10 cellular contexts compared by ENCODE assay signal in genomic region chr16:5633845-5634440, GRCh38.
DNase-seq lines count a peak whose midpoint lies in the region; ATAC-seq, FAIRE-seq and TF ChIP-seq lines count a peak whose summit lies in the region.
"Had no signal": no experiment of that assay in that cellular context is flagged by ENCODE, and none has a peak within 500 bp of the region (broad histone marks: within the 10 kb centered on the region; RNA-seq: fewer than 3 reads in every experiment).

No MANE protein-coding gene starts in this region.

- H3K4me3 ChIP-seq in GM12864 (ENCODE audit: low read depth, low read length) (no peak overlapping the region), astrocyte (ENCODE audit: insufficient read depth, low read depth, low read length) (no peak overlapping the region)
- H3K4me3 ChIP-seq: upper lobe of left lung had no signal

- no peaks in the 10 kb centered on the region for H3K36me3 ChIP-seq in astrocyte (ENCODE audit: insufficient read depth, low read length)
- H3K36me3 ChIP-seq: upper lobe of left lung had no signal

- H3K9me3 Mint-ChIP-seq in astrocyte (ENCODE audit: unreplicated experiment): no peaks in the 10 kb centered on the region

- TF ChIP-seq CTCF in GM12864 (IDR thresholded peaks at IDR 0.05; ENCODE audit: low read depth, low read length, missing control alignments): peak; percentile 59
- peak; percentile 71 for TF ChIP-seq CTCF in LNCAP (IDR thresholded peaks at IDR 0.05)
- TF ChIP-seq CTCF in astrocyte (IDR thresholded peaks at IDR 0.05; ENCODE audit: insufficient read depth, low read depth, low read length): peak; percentile 39

- no peak for FAIRE-seq in astrocyte (lab: Jason Lieb, UNC)

- H2AFZ ChIP-seq in astrocyte (ENCODE audit: low read depth, low read length): no peak overlapping the region

- no peaks in the 10 kb centered on the region for H3K79me2 ChIP-seq in astrocyte (ENCODE audit: insufficient read depth, low read length)

- no peak overlapping the region for H3K9ac ChIP-seq in astrocyte (ENCODE audit: low read length)

- no peaks in the 10 kb centered on the region for H3K4me1 ChIP-seq in astrocyte (ENCODE audit: insufficient read depth, low read length)
- H3K4me1 ChIP-seq: upper lobe of left lung had no signal

- no peak for ATAC-seq in GM18498 (IDR thresholded peaks at IDR 0.05; ENCODE audit: unreplicated experiment)

- no peak overlapping the region for H3K27ac ChIP-seq in astrocyte (ENCODE audit: low read depth, low read length)
- H3K27ac ChIP-seq: upper lobe of left lung had no signal

- no peaks in the 10 kb centered on the region for H3K9me3 ChIP-seq in astrocyte (ENCODE audit: insufficient read depth, low read depth, low read length)

- DNase-seq in GM12864 (ENCODE audit: low read depth) (no peak), astrocyte (ENCODE audit: low read depth) (no peak), midbrain (lab: John Stamatoyannopoulos, UW) (peak; percentile 17), activated T-cell treated with anti-CD3 and anti-CD28 coated beads for 4 hours (no peak), mucosa of gallbladder (ENCODE audit: low spot score) (no peak)
- no peak for DNase-seq in stimulated activated CD4-positive, alpha-beta T cell treated with anti-CD3 and anti-CD28 coated beads, Interleukin-2, amount 100 ng/mL, for 48 hours
- DNase-seq: activated CD8-positive, alpha-beta memory T cell treated with anti-CD3 and anti-CD28 coated beads, Interleukin-2, amount 50 U/mL, for 4 hours; upper lobe of left lung had no signal

- no peaks in the 10 kb centered on the region for H3K4me1 Mint-ChIP-seq in astrocyte (ENCODE audit: low read depth, unreplicated experiment)

- no peaks in the 10 kb centered on the region for H3K36me3 Mint-ChIP-seq in astrocyte (ENCODE audit: low read depth, unreplicated experiment)

- no peak overlapping the region for H3K4me2 ChIP-seq in astrocyte (ENCODE audit: low read length)

- H3K27me3 Mint-ChIP-seq in astrocyte (ENCODE audit: low read depth, unreplicated experiment): peaks cover 25% of the 10 kb centered on the region

- no peaks in the 10 kb centered on the region for H4K20me1 ChIP-seq in astrocyte (ENCODE audit: insufficient read depth, low read length)

- no peaks in the 10 kb centered on the region for H3K27me3 ChIP-seq in astrocyte (ENCODE audit: insufficient read depth, low read length)
- H3K27me3 ChIP-seq: upper lobe of left lung had no signal

- no peak overlapping the region for H3K27ac Mint-ChIP-seq in astrocyte (ENCODE audit: unreplicated experiment)

- no peak overlapping the region for H3K4me3 Mint-ChIP-seq in astrocyte (ENCODE audit: unreplicated experiment)
